ENCODE assay signal across 8 cellular contexts in the genomic region with DNA sequence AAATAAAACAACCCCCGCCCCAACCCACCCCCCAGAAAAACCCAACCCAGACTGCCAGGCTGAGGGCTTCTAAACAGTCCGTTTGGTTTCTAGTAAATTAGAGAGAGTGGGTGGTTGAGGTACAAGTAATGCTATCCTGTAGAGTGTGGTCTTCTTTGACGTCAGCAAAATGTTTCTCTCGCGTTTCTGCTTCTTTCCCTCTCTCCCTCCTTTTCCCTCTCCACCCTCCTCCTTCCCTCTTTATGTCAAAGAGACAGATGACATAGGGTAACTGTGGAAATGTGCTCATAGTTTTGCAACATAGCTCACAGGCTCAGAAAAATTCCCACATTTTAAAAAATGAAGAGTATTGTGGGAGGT.
A peak's percentile ranks its signal among the peaks of the same experiment; 100 is the strongest.
DNase-seq lines count a peak whose midpoint lies in the region; ATAC-seq and TF ChIP-seq lines count a peak whose summit lies in the region.

No MANE protein-coding gene starts in this region.

- H3K36me3 ChIP-seq in liver (ENCODE audit: control insufficient read depth in 4 of 4, insufficient read depth in 3 of 4, low read depth in 1 of 4, low read length in 3 of 4) (no peaks in the 10 kb centered on the region), thyroid gland (no peaks in the 10 kb centered on the region), MM.1S (replicated peaks; ENCODE audit: insufficient read depth, low read length) (no peaks in the 10 kb centered on the region)

- H3K27ac Mint-ChIP-seq in activated CD4-positive, alpha-beta T cell treated with anti-CD3 and anti-CD28 coated beads for 36 hours = peak overlapping the region; percentile 85

- H3K27me3 Mint-ChIP-seq in activated CD4-positive, alpha-beta T cell treated with anti-CD3 and anti-CD28 coated beads for 36 hours = no peaks in the 10 kb centered on the region

- no peaks in the 10 kb centered on the region for H3K9me3 Mint-ChIP-seq in activated CD4-positive, alpha-beta T cell treated with anti-CD3 and anti-CD28 coated beads for 36 hours (ENCODE audit: low read depth)

- CTCF ChIA-PET in activated CD4-positive, alpha-beta T cell treated with anti-CD3 and anti-CD28 coated beads for 36 hours (lab: Charles Lee) = interaction anchor here (0.7 to 2.3 kb wide), 7 partner anchors 9 to 470 kb away, joined by 3 to 14 read pairs (median 4); no protein-coding TSS in a partner anchor

- no peak for TF ChIP-seq RAD21 in liver (IDR thresholded peaks at IDR 0.05)

- no peak overlapping the region for H3K4me2 ChIP-seq in MM.1S (ENCODE audit: low read depth, low read length)

- in situ Hi-C loops in astrocyte of the spinal cord (cut with HindIII; ENCODE audit: low sequenced_read_pairs) = loop anchor here (10.0 to 25.0 kb wide), 3 partner anchors 104 to 358 kb away; a partner anchor contains a TSS

- H3K4me3 ChIP-seq in astrocyte of the spinal cord (ENCODE audit: low read depth, low read length) (no peak overlapping the region), liver (ENCODE audit: low read depth in 1 of 3, low read length in 3 of 3) (peak overlapping the region; percentile 2 to 44 (median 35)), thyroid gland (replicated peaks in 1 of 3) (no peak overlapping the region), MM.1S (ENCODE audit: low read length) (no peak overlapping the region)

- H3K36me3 Mint-ChIP-seq in activated CD4-positive, alpha-beta T cell treated with anti-CD3 and anti-CD28 coated beads for 36 hours (ENCODE audit: low read depth) = peaks cover 7% of the 10 kb centered on the region

- ATAC-seq in activated CD4-positive, alpha-beta T cell treated with anti-CD3 and anti-CD28 coated beads for 36 hours = peak; percentile 43
- no peak for ATAC-seq in HG02973 (IDR thresholded peaks at IDR 0.05; ENCODE audit: unreplicated experiment)

- intact Hi-C loops in activated CD4-positive, alpha-beta T cell treated with anti-CD3 and anti-CD28 coated beads for 36 hours (cut with DNase I, micrococcal nuclease) = no loop called here
- intact Hi-C loops in thyroid gland (cut with DNase I) = no loop called here

- H3K27ac ChIP-seq in liver (ENCODE audit: low read depth in 1 of 2, low read length in 2 of 2) = peak overlapping the region; percentile 97 to 99
- peak overlapping the region; percentile 60 to 90 (median 88) for H3K27ac ChIP-seq in thyroid gland
- no peak overlapping the region for H3K27ac ChIP-seq in MM.1S (ENCODE audit: low read length)

- H3K4me1 ChIP-seq in liver (ENCODE audit: control insufficient read depth in 4 of 4, insufficient read depth in 4 of 4, low read length in 3 of 4) = peaks cover 22 to 54% (median 28%) of the 10 kb centered on the region in 4 donors
- peaks cover 26 to 59% of the 10 kb centered on the region in 2 donors for H3K4me1 ChIP-seq in thyroid gland
- peaks cover 2% of the 10 kb centered on the region for H3K4me1 ChIP-seq in MM.1S (ENCODE audit: low read length)

- no peaks in the 10 kb centered on the region for H3K79me2 ChIP-seq in MM.1S (ENCODE audit: low read length)

- H3K9me2 ChIP-seq in MM.1S (replicated peaks; ENCODE audit: insufficient read depth, low read length) = no peaks in the 10 kb centered on the region

- TF ChIP-seq CTCF in astrocyte of the spinal cord (IDR thresholded peaks at IDR 0.05; ENCODE audit: low read depth, low read length) (no peak), liver (IDR thresholded peaks at IDR 0.05; ENCODE audit: low read depth, low read length, missing input control) (no peak), thyroid gland (IDR thresholded peaks at IDR 0.05) (no peak), MM.1S (IDR thresholded peaks at IDR 0.05; ENCODE audit: low read length) (no peak)

- no peak overlapping the region for H2AFZ ChIP-seq in MM.1S (ENCODE audit: low read length)

- no peak for DNase-seq in activated CD4-positive, alpha-beta T cell treated with anti-CD3 and anti-CD28 coated beads for 36 hours
- no peak for DNase-seq in activated CD4-positive, alpha-beta T cell treated with anti-CD3 and anti-CD28 coated beads for 48 hours
- DNase-seq in astrocyte of the spinal cord (ENCODE audit: low read depth, low spot score) = peak; percentile 97
- DNase-seq in thyroid gland = no peak
- DNase-seq in MM.1S = no peak
- no peak for DNase-seq in NCI-H2081 (lab: John Stamatoyannopoulos, UW)

- H3K4me3 Mint-ChIP-seq in activated CD4-positive, alpha-beta T cell treated with anti-CD3 and anti-CD28 coated beads for 36 hours = no peak overlapping the region

- 9% methylated on average over 5 of the region's 5 CpGs for WGBS in liver
- WGBS in thyroid gland, 2 donors = 50 to 53% methylated on average over 5 of the region's 5 CpGs

- H4K20me1 ChIP-seq in MM.1S (ENCODE audit: insufficient read depth, low read length) = no peaks in the 10 kb centered on the region

- no peaks in the 10 kb centered on the region for H3F3A ChIP-seq in MM.1S (ENCODE audit: insufficient read depth, low read length)

- peak overlapping the region; percentile 92 to 97 for H3K9ac ChIP-seq in liver (ENCODE audit: low read depth in 1 of 2, low read length in 2 of 2)
- H3K9ac ChIP-seq in MM.1S (ENCODE audit: low read length) = no peak overlapping the region

- H3K27me3 ChIP-seq in liver (ENCODE audit: control insufficient read depth in 4 of 4, insufficient read depth in 4 of 4, low read length in 3 of 4) (no peaks in the 10 kb centered on the region), thyroid gland (no peaks in the 10 kb centered on the region), MM.1S (replicated peaks; ENCODE audit: insufficient read depth, low read length) (peaks cover 1% of the 10 kb centered on the region; the same call in 1 of the 2 replicates)

- no peaks in the 10 kb centered on the region for H3K9me3 ChIP-seq in liver (ENCODE audit: control insufficient read depth in 4 of 4, low read length in 3 of 4)
- H3K9me3 ChIP-seq in thyroid gland = no peaks in the 10 kb centered on the region
- H3K9me3 ChIP-seq in MM.1S (replicated peaks; ENCODE audit: insufficient read depth, low read length) = no peaks in the 10 kb centered on the region

- TF ChIP-seq POLR2A in thyroid gland (IDR thresholded peaks at IDR 0.05) = no peak

- POLR2A ChIA-PET in activated CD4-positive, alpha-beta T cell treated with anti-CD3 and anti-CD28 coated beads for 36 hours (lab: Charles Lee) = interaction anchor here (1.1 to 1.2 kb wide), 2 partner anchors 10 to 41 kb away, joined by 5 read pairs; no protein-coding TSS in a partner anchor

- peaks cover 68% of the 10 kb centered on the region for H3K4me1 Mint-ChIP-seq in activated CD4-positive, alpha-beta T cell treated with anti-CD3 and anti-CD28 coated beads for 36 hours

TF ChIP-seq in liver, 16 proteins besides CTCF, POLR2A, EP300 and RAD21:
- TF ChIP-seq JUND (IDR thresholded peaks at IDR 0.05) (peak in 1 of 2 donors; percentile 55), EGR1 (IDR thresholded peaks at IDR 0.05; ENCODE audit: low read depth in 2 of 2) (peak in 1 of 2 donors; percentile 1), GABPA (IDR thresholded peaks at IDR 0.05 in 1 of 2, conservative IDR thresholded peaks at IDR 0.05 in 1 of 2) (no peak)
- TF ChIP-seq, protein P1, sequence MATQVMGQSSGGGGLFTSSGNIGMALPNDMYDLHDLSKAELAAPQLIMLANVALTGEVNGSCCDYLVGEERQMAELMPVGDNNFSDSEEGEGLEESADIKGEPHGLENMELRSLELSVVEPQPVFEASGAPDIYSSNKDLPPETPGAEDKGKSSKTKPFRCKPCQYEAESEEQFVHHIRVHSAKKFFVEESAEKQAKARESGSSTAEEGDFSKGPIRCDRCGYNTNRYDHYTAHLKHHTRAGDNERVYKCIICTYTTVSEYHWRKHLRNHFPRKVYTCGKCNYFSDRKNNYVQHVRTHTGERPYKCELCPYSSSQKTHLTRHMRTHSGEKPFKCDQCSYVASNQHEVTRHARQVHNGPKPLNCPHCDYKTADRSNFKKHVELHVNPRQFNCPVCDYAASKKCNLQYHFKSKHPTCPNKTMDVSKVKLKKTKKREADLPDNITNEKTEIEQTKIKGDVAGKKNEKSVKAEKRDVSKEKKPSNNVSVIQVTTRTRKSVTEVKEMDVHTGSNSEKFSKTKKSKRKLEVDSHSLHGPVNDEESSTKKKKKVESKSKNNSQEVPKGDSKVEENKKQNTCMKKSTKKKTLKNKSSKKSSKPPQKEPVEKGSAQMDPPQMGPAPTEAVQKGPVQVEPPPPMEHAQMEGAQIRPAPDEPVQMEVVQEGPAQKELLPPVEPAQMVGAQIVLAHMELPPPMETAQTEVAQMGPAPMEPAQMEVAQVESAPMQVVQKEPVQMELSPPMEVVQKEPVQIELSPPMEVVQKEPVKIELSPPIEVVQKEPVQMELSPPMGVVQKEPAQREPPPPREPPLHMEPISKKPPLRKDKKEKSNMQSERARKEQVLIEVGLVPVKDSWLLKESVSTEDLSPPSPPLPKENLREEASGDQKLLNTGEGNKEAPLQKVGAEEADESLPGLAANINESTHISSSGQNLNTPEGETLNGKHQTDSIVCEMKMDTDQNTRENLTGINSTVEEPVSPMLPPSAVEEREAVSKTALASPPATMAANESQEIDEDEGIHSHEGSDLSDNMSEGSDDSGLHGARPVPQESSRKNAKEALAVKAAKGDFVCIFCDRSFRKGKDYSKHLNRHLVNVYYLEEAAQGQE (IDR thresholded peaks at IDR 0.05) = no peak

Comparison
In these comparisons a context has a peak if more than half of its experiments do, and no peak if none do; other contexts are left out.
1. H3K4me3 ChIP-seq: peak in liver (3 of 3); none in astrocyte of the spinal cord (single experiment), thyroid gland (0 of 3) and MM.1S (single experiment).